9 cellular contexts compared by ENCODE assay signal in genomic region chr10:62373639-62373994, GRCh38. TPM values are rescaled to one million over a fixed set of nuclear protein-coding genes. Genes with fewer than 3 reads are reported as not detected.
DNase-seq lines count a peak whose midpoint lies in the region; ATAC-seq and TF ChIP-seq lines count a peak whose summit lies in the region.
"Had no signal": no experiment of that assay in that cellular context is flagged by ENCODE, and none has a peak within 500 bp of the region (broad histone marks: within the 10 kb centered on the region; RNA-seq: fewer than 3 reads in every experiment).

No MANE protein-coding gene starts in this region.

- CTCF ChIA-PET in Caco-2 (lab: Charles Lee) = interaction anchor here (0.6 kb wide), 1 partner anchor 1444 kb away, joined by 3 read pairs; no protein-coding TSS in a partner anchor
- CTCF ChIA-PET in T-cell (lab: Charles Lee) = interaction anchor here (0.7 to 1.6 kb wide), 2 partner anchors 11 to 841 kb away, joined by 3 to 5 read pairs; no protein-coding TSS in a partner anchor

- peaks cover 4% of the 10 kb centered on the region; the same call in 1 of the 2 replicates for H3K9me3 ChIP-seq in Caco-2
- H3K9me3 ChIP-seq in parathyroid adenoma (ENCODE audit: control insufficient read depth, low read length) = no peaks in the 10 kb centered on the region
- H3K9me3 ChIP-seq: adrenal gland had no signal

- TF ChIP-seq CTCF in Caco-2 (IDR thresholded peaks at IDR 0.05; ENCODE audit: insufficient read depth in 1 of 2, low read depth in 1 of 2, low read length in 1 of 2, severe bottlenecking in 1 of 2, unreplicated experiment in 1 of 2) = no peak
- TF ChIP-seq CTCF in fibroblast of pulmonary artery (IDR thresholded peaks at IDR 0.05; ENCODE audit: low read length, missing control alignments) = no peak
- TF ChIP-seq CTCF in parathyroid adenoma (IDR thresholded peaks at IDR 0.05) = no peak

- POLR2A ChIA-PET in Caco-2 (lab: Charles Lee) = no interaction called here
- POLR2A ChIA-PET in T-cell (lab: Charles Lee) = interaction anchor here (0.6 to 0.7 kb wide), 2 partner anchors 406 to 470 kb away, joined by 4 to 6 read pairs; no protein-coding TSS in a partner anchor

- H3K27me3 ChIP-seq in Caco-2 (replicated peaks; ENCODE audit: control insufficient read depth, insufficient read depth, low read length) = peaks cover 10% of the 10 kb centered on the region
- no peaks in the 10 kb centered on the region for H3K27me3 ChIP-seq in parathyroid adenoma (ENCODE audit: control insufficient read depth, insufficient read depth, low read length)

- H3K27ac Mint-ChIP-seq in Caco-2 (ENCODE audit: unreplicated experiment) (no peak overlapping the region), T-cell (peak overlapping the region; percentile 39 to 66)

- peak overlapping the region; percentile 34 for H3K4me3 ChIP-seq in Caco-2 (ENCODE audit: low read depth, low read length)
- peak overlapping the region; percentile 51 for H3K4me3 ChIP-seq in fibroblast of pulmonary artery (replicated peaks; ENCODE audit: low read depth, low read length)
- peak overlapping the region; percentile 48 for H3K4me3 ChIP-seq in parathyroid adenoma (ENCODE audit: low read depth, low read length)

- H3K4me2 ChIP-seq in parathyroid adenoma (ENCODE audit: low read length) = peak overlapping the region; percentile 79

- intact Hi-C loops in Caco-2 (cut with micrococcal nuclease; ENCODE audit: unreplicated experiment) = no loop called here

- H3K4me1 Mint-ChIP-seq in Caco-2 (ENCODE audit: low read depth, unreplicated experiment) (no peaks in the 10 kb centered on the region), T-cell (peaks cover 4 to 36% (median 20%) of the 10 kb centered on the region in 3 donors)

- no TSS peak for BruUV-seq in Caco-2 (replicated peaks; lab: Mats Ljungman, UMichigan)

- H3K27me3 Mint-ChIP-seq in Caco-2 (ENCODE audit: insufficient read depth, unreplicated experiment) (peaks cover 17% of the 10 kb centered on the region), T-cell (peaks cover 11 to 12% of the 10 kb centered on the region in 2 donors)

- no peak overlapping the region for H3K9ac ChIP-seq in parathyroid adenoma

- H3K27ac ChIP-seq in parathyroid adenoma = no peak overlapping the region

- H2AFZ ChIP-seq in parathyroid adenoma = peak overlapping the region; percentile 85

- H3K36me3 ChIP-seq in Caco-2 (ENCODE audit: control insufficient read depth, insufficient read depth, low read length) = no peaks in the 10 kb centered on the region
- no peaks in the 10 kb centered on the region for H3K36me3 ChIP-seq in parathyroid adenoma (ENCODE audit: control insufficient read depth, insufficient read depth, low read length)
- H3K36me3 ChIP-seq: adrenal gland had no signal

- H3K4me3 Mint-ChIP-seq in Caco-2 (ENCODE audit: unreplicated experiment) (peak overlapping the region; percentile 66), T-cell (peak overlapping the region; percentile 74 to 84 (median 74))

- no peaks in the 10 kb centered on the region for H3K79me2 ChIP-seq in parathyroid adenoma

- DNase-seq in Caco-2 (no peak), T-cell (no peak), fibroblast of pulmonary artery (ENCODE audit: low read depth) (no peak), anterior cingulate cortex (lab: John Stamatoyannopoulos, UW) (no peak), mucosa of gallbladder (ENCODE audit: low spot score) (no peak)

- H3K4me1 ChIP-seq in Caco-2 (no peaks in the 10 kb centered on the region; the same call in 1 of the 2 replicates), parathyroid adenoma (no peaks in the 10 kb centered on the region)
- H3K4me1 ChIP-seq: adrenal gland had no signal

- H3K36me3 Mint-ChIP-seq in Caco-2 (ENCODE audit: insufficient read depth, unreplicated experiment) (no peaks in the 10 kb centered on the region), T-cell (no peaks in the 10 kb centered on the region)

- H3K9me3 Mint-ChIP-seq in Caco-2 (ENCODE audit: unreplicated experiment) (peaks cover 9% of the 10 kb centered on the region), T-cell (no peaks in the 10 kb centered on the region)

- ATAC-seq in T-cell (replicated peaks in 1 of 4) = no peak
- ATAC-seq in HG03342 (IDR thresholded peaks at IDR 0.05; ENCODE audit: unreplicated experiment) = no peak
- no peak for ATAC-seq in HG03097 (IDR thresholded peaks at IDR 0.05; ENCODE audit: low FRiP score, unreplicated experiment)

RNA-seq across cellular contexts. Expression of gene ZNF365, which starts 0.6 kb away (rescaled TPM):
- total RNA-seq in Caco-2 (2022) (not detected in 2 replicates), T-cell (1 to 10 TPM; 2.0 to 7.9 (median 2.3) TPM), mucosa of gallbladder (0.40 TPM)
